ENCODE assay signal across 8 cellular contexts in genomic region chr22:24146791-24147353, GRCh38. TPM values are rescaled to one million over a fixed set of nuclear protein-coding genes. Genes with fewer than 3 reads are reported as not detected.
A peak's percentile ranks its signal among the peaks of the same experiment; 100 is the strongest.
DNase-seq lines count a peak whose midpoint lies in the region; FAIRE-seq and TF ChIP-seq lines count a peak whose summit lies in the region.

No MANE protein-coding gene starts in this region.

- H3K9me3 Mint-ChIP-seq in activated T-helper 2 cell treated with anti-CD3 and anti-CD28 coated beads, Interferon-gamma antibody, Interleukin-2, Interleukin-4, amounts not matched to agents 10 μg/mL and 5 μg/mL and 100 μg/mL, durations not matched to agents 14 hours and 24 hours and 36 hours, result no peaks in the 10 kb centered on the region

- H3K27me3 Mint-ChIP-seq in activated T-helper 2 cell treated with anti-CD3 and anti-CD28 coated beads, Interferon-gamma antibody, Interleukin-2, Interleukin-4, amounts not matched to agents 10 μg/mL and 5 μg/mL and 100 μg/mL, durations not matched to agents 14 hours and 24 hours and 36 hours (ENCODE audit: low read depth), result no peaks in the 10 kb centered on the region

- no peak for TF ChIP-seq CTCF in foreskin fibroblast (IDR thresholded peaks at IDR 0.05; ENCODE audit: low read depth, low read length)

- H3K4me3 ChIP-seq in foreskin fibroblast (ENCODE audit: low read depth in 1 of 2, low read length in 2 of 2) (no peak overlapping the region), skeletal muscle cell (ENCODE audit: low read depth, low read length) (no peak overlapping the region)

- H3K4me3 Mint-ChIP-seq in activated T-helper 2 cell treated with anti-CD3 and anti-CD28 coated beads, Interferon-gamma antibody, Interleukin-2, Interleukin-4, amounts not matched to agents 10 μg/mL and 5 μg/mL and 100 μg/mL, durations not matched to agents 14 hours and 24 hours and 36 hours (ENCODE audit: low read depth), result no peak overlapping the region

- no peak overlapping the region for H3K27ac Mint-ChIP-seq in activated T-helper 2 cell treated with anti-CD3 and anti-CD28 coated beads, Interferon-gamma antibody, Interleukin-2, Interleukin-4, amounts not matched to agents 10 μg/mL and 5 μg/mL and 100 μg/mL, durations not matched to agents 14 hours and 24 hours and 36 hours

- peaks cover 30% of the 10 kb centered on the region for H3K36me3 Mint-ChIP-seq in activated T-helper 2 cell treated with anti-CD3 and anti-CD28 coated beads, Interferon-gamma antibody, Interleukin-2, Interleukin-4, amounts not matched to agents 10 μg/mL and 5 μg/mL and 100 μg/mL, durations not matched to agents 14 hours and 24 hours and 36 hours (ENCODE audit: low read depth)

- FAIRE-seq in GM19239 (lab: Jason Lieb, UNC), result no peak

- intact Hi-C loops in activated T-helper 2 cell treated with anti-CD3 and anti-CD28 coated beads, Interferon-gamma antibody, Interleukin-2, Interleukin-4, amounts not matched to agents 10 μg/mL and 5 μg/mL and 100 μg/mL, durations not matched to agents 14 hours and 24 hours and 36 hours (cut with micrococcal nuclease), result no loop called here

- DNase-seq in EL (peak; percentile 81), SHP77 (lab: John Stamatoyannopoulos, UW) (peak; percentile 49 to 70), foreskin fibroblast (peak; percentile 59 to 69), skeletal muscle cell (ENCODE audit: low read depth) (peak; percentile 42), NCI-H774 (lab: John Stamatoyannopoulos, UW) (no peak), GM19239 (ENCODE audit: insufficient read length, low spot score) (no peak), T-helper 2 cell (no peak)
- DNase-seq in activated T-helper 2 cell treated with anti-CD3 and anti-CD28 coated beads, Interferon-gamma antibody, Interleukin-2, Interleukin-4, amounts not matched to agents 10 μg/mL and 5 μg/mL and 100 μg/mL, durations not matched to agents 14 hours and 24 hours and 36 hours (ENCODE audit: low spot score), result no peak

- H3K4me1 Mint-ChIP-seq in activated T-helper 2 cell treated with anti-CD3 and anti-CD28 coated beads, Interferon-gamma antibody, Interleukin-2, Interleukin-4, amounts not matched to agents 10 μg/mL and 5 μg/mL and 100 μg/mL, durations not matched to agents 14 hours and 24 hours and 36 hours (ENCODE audit: low read depth), result peaks cover 24% of the 10 kb centered on the region

RNA-seq across cellular contexts. Expression of gene SUSD2, which starts 34.4 kb away (rescaled TPM):
- total RNA-seq in activated T-helper 2 cell treated with anti-CD3 and anti-CD28 coated beads, Interferon-gamma antibody, Interleukin-2, Interleukin-4, amounts not matched to agents 10 μg/mL and 5 μg/mL and 100 μg/mL, durations not matched to agents 14 hours and 24 hours and 36 hours, result 0.32 and 0.64 TPM in 2 replicates

Comparison
In these comparisons a context has a peak if more than half of its experiments do, and no peak if none do; other contexts are left out.
1. DNase-seq: peak in EL (single experiment), SHP77 (2 of 2), foreskin fibroblast (2 of 2) and skeletal muscle cell (single experiment); none in NCI-H774 (single experiment), activated T-helper 2 cell treated with anti-CD3 and anti-CD28 coated beads, Interferon-gamma antibody, Interleukin-2, Interleukin-4, amounts not matched to agents 10 μg/mL and 5 μg/mL and 100 μg/mL, durations not matched to agents 14 hours and 24 hours and 36 hours (single experiment), GM19239 (single experiment) and T-helper 2 cell (0 of 5).